ENCODE assay signal across 18 cellular contexts in the genomic region with DNA sequence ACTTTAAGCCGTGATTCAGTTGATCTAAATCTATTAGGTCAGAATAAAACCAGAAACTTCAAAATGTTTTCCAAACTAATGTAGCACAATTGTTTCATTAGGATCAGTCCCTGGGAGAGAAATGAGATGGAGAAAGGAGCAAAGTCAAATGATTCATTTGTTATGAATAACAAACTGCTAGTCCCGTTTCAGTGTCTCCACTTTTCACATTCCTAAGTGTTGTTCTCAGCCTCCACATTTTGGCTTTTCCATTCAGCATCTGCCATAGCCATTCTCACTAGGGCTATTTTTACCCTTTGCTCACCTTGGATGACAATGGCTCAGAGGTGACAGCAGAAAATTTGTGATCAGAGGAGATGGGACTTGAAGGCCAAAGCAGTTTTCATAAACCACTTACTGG.
DNase-seq lines count a peak whose midpoint lies in the region; ATAC-seq and TF ChIP-seq lines count a peak whose summit lies in the region.
"Had no signal": no experiment of that assay in that cellular context is flagged by ENCODE, and none has a peak within 500 bp of the region (broad histone marks: within the 10 kb centered on the region; RNA-seq: fewer than 3 reads in every experiment).

No MANE protein-coding gene starts in this region.

- POLR2A ChIA-PET in PC-9 (lab: Charles Lee; ENCODE audit: unreplicated experiment) = no interaction called here

- ATAC-seq in GM18870 (IDR thresholded peaks at IDR 0.05; ENCODE audit: unreplicated experiment) = no peak
- ATAC-seq: GM23338, HepG2 had no signal

- H3K27ac ChIP-seq in PC-9 = no peak overlapping the region
- H3K27ac ChIP-seq: C4-2B had no signal

- no peaks in the 10 kb centered on the region for H3K36me3 Mint-ChIP-seq in endothelial cell (ENCODE audit: low read depth, unreplicated experiment)

- no peaks in the 10 kb centered on the region for H3F3A ChIP-seq in PC-9 (ENCODE audit: insufficient read depth, low read depth)

- no peak overlapping the region for H2AFZ ChIP-seq in PC-9
- H2AFZ ChIP-seq: GM23338 had no signal

- no peaks in the 10 kb centered on the region for H3K36me3 ChIP-seq in PC-9 (ENCODE audit: low read depth)

- no peak overlapping the region for H3K4me2 ChIP-seq in PC-9
- H3K4me2 ChIP-seq: GM23338 had no signal

- intact Hi-C loops in PC-9 (cut with micrococcal nuclease; ENCODE audit: unreplicated experiment) = no loop called here

- H3K27me3 ChIP-seq in PC-9 (ENCODE audit: insufficient read depth, low read depth) = peaks cover 45% of the 10 kb centered on the region

- H3K9me2 ChIP-seq in PC-9 (ENCODE audit: insufficient read depth) = no peaks in the 10 kb centered on the region

- H3K4me3 ChIP-seq in fibroblast of villous mesenchyme (ENCODE audit: low read depth, low read length) (no peak overlapping the region), PC-9 (no peak overlapping the region)
- H3K4me3 ChIP-seq: GM23338 had no signal

- DNase-seq in GM03348 (ENCODE audit: low spot score) = peak; percentile 36
- DNase-seq in astrocyte of the hippocampus (ENCODE audit: low read depth, low spot score) = peak; percentile 56
- DNase-seq in fibroblast of villous mesenchyme (ENCODE audit: low read depth) = peak; percentile 16
- peak; percentile 19 for DNase-seq in renal cortical epithelial cell (ENCODE audit: low read depth)
- DNase-seq in endothelial cell (ENCODE audit: low spot score) = no peak
- no peak for DNase-seq in PC-9
- DNase-seq in OCI-M1 (lab: John Stamatoyannopoulos, UW) = no peak
- DNase-seq: AML-193, DMS79, HCEC 1CT, KBM-7, NCI-H187, NCI-H2107, NCI-H524 treated with DMSO at 0.1 percent for 48 hours had no signal

- no peaks in the 10 kb centered on the region for H4K20me1 ChIP-seq in PC-9 (ENCODE audit: insufficient read depth)

- peaks cover 5% of the 10 kb centered on the region for H3K4me1 Mint-ChIP-seq in endothelial cell (ENCODE audit: unreplicated experiment)

- no peaks in the 10 kb centered on the region for H3K79me2 ChIP-seq in PC-9 (ENCODE audit: low read depth)

- TF ChIP-seq CTCF in fibroblast of villous mesenchyme (IDR thresholded peaks at IDR 0.05; ENCODE audit: insufficient read depth, low read depth, low read length) = no peak
- TF ChIP-seq CTCF in endothelial cell (IDR thresholded peaks at IDR 0.05; ENCODE audit: unreplicated experiment) = no peak
- no peak for TF ChIP-seq CTCF in PC-9 (conservative IDR thresholded peaks at IDR 0.05)

- peaks cover 2% of the 10 kb centered on the region for H3K27me3 Mint-ChIP-seq in endothelial cell (ENCODE audit: unreplicated experiment)

- no peaks in the 10 kb centered on the region for H3K4me1 ChIP-seq in PC-9 (replicated peaks; ENCODE audit: insufficient read depth)

- H3K9me3 ChIP-seq in PC-9 (ENCODE audit: insufficient read depth, low read depth) = no peaks in the 10 kb centered on the region

- no TSS peak for BruUV-seq in PC-9 (replicated peaks; lab: Mats Ljungman, UMichigan)

- no peak overlapping the region for H3K4me3 Mint-ChIP-seq in endothelial cell (ENCODE audit: unreplicated experiment)
- H3K4me3 Mint-ChIP-seq: GM23338 had no signal

- CTCF ChIA-PET in PC-9 (lab: Charles Lee) = no interaction called here

- H3K27ac Mint-ChIP-seq in endothelial cell (ENCODE audit: unreplicated experiment) = no peak overlapping the region
- H3K27ac Mint-ChIP-seq: GM23338 had no signal

- no peaks in the 10 kb centered on the region for H3K9me3 Mint-ChIP-seq in endothelial cell (ENCODE audit: unreplicated experiment)
- H3K9me3 Mint-ChIP-seq: GM23338 had no signal

Comparison
In these comparisons a context has a peak if more than half of its experiments do, and no peak if none do; other contexts are left out.
1. DNase-seq: peak in GM03348 (single experiment), astrocyte of the hippocampus (single experiment), fibroblast of villous mesenchyme (single experiment) and renal cortical epithelial cell (single experiment); none in endothelial cell (single experiment), PC-9 (0 of 2) and OCI-M1 (single experiment).